26 cellular contexts compared by ENCODE assay signal in genomic region chr2:61222567-61222966, GRCh38.
"Had no signal": no experiment of that assay in that cellular context is flagged by ENCODE, and none has a peak within 500 bp of the region (broad histone marks: within the 10 kb centered on the region; RNA-seq: fewer than 3 reads in every experiment).

No MANE protein-coding gene starts in this region.

- H3K27me3 ChIP-seq: stomach, testis, thyroid gland, tibial artery, tibial nerve, transverse colon, upper lobe of left lung, upper lobe of right lung, uterus, vagina had no signal

- ATAC-seq: stimulated activated effector memory CD8-positive, alpha-beta T cell treated with anti-CD3 and anti-CD28 coated beads, Interleukin-12 subunit alpha, Interleukin-12 subunit beta, amount 100 ng/mL, for 72 hours; stimulated activated memory B cell treated with anti-CD40 and anti-IgM and Interleukin-4, amounts not matched to agents 10 μg/mL and 1 μg/mL and 100 μg/mL, for 72 hours; stimulated activated naive B cell treated with anti-CD40 and anti-IgM and Interleukin-4, amounts not matched to agents 10 μg/mL and 1 μg/mL and 100 μg/mL, for 72 hours; stimulated activated naive CD8-positive, alpha-beta T cell treated with anti-CD3 and anti-CD28 coated beads, Interleukin-15, amount 100 ng/mL, for 72 hours; stimulated activated naive CD8-positive, alpha-beta T cell treated with anti-CD3 and anti-CD28 coated beads, Interleukin-15, Interleukin-2, amounts not matched to agents 100 U/mL and 50 U/mL, for 24 hours; upper lobe of right lung had no signal

- DNase-seq: stimulated activated CD4-positive, alpha-beta T cell treated with anti-CD3 and anti-CD28 coated beads, Interleukin-2, amount 100 ng/mL, for 48 hours; stimulated activated CD4-positive, alpha-beta T cell treated with anti-CD3 and anti-CD28 coated beads, Interleukin-4, amount 100 ng/mL, for 1 hour; stimulated activated CD4-positive, alpha-beta T cell treated with anti-CD3 and anti-CD28 coated beads, Interleukin-4, amount 100 ng/mL, for 24 hours; stimulated activated CD4-positive, alpha-beta T cell treated with anti-CD3 and anti-CD28 coated beads, Interleukin-4, amount 100 ng/mL, for 4 hours; stimulated activated CD8-positive, alpha-beta memory T cell treated with anti-CD3 and anti-CD28 coated beads, Interleukin-4, amount 100 ng/mL, for 48 hours; stimulated activated naive B cell treated with anti-CD40 and anti-IgM and Interleukin-4, amounts not matched to agents 10 μg/mL and 1 μg/mL and 100 μg/mL, for 72 hours; stimulated activated naive CD4-positive, alpha-beta T cell; stimulated activated naive CD4-positive, alpha-beta T cell treated with Interleukin-2 at 50 U/mL for 16 hours; stimulated activated naive CD8-positive, alpha-beta T cell treated with anti-CD3 and anti-CD28 coated beads, Interleukin-15, amount 100 ng/mL, for 72 hours; stimulated activated naive CD8-positive, alpha-beta T cell treated with anti-CD3 and anti-CD28 coated beads, Interleukin-15, Interleukin-2, amounts not matched to agents 100 U/mL and 50 U/mL, for 24 hours; stomach; substantia nigra; testis; thyroid gland; tibial artery; transverse colon; trophoblast cell; upper lobe of left lung; upper lobe of right lung; uterus had no signal

- H3K4me3 ChIP-seq: stomach, testis, thoracic aorta, thyroid gland, tibial artery, tibial nerve, transverse colon, upper lobe of left lung, upper lobe of right lung, uterus, vagina had no signal

- FAIRE-seq: urothelium cell line had no signal

- H3K36me3 ChIP-seq: uterus had no signal

- H3K27ac ChIP-seq: stomach, testis, thoracic aorta, thyroid gland, tibial artery, tibial nerve, transverse colon, upper lobe of left lung, upper lobe of right lung, uterus, vagina had no signal

- H3K9me3 ChIP-seq: stomach, testis, thoracic aorta, thyroid gland, tibial artery, tibial nerve, transverse colon, upper lobe of left lung, upper lobe of right lung, uterus, vagina had no signal

- H3K4me1 ChIP-seq: stomach, testis, tibial artery, upper lobe of right lung, uterus, vagina had no signal
